ENCODE assay signal across 11 cellular contexts in genomic region chr18:75923169-75923568, GRCh38.
DNase-seq lines count a peak whose midpoint lies in the region; ATAC-seq and TF ChIP-seq lines count a peak whose summit lies in the region.
"Had no signal": no experiment of that assay in that cellular context is flagged by ENCODE, and none has a peak within 500 bp of the region (broad histone marks: within the 10 kb centered on the region; RNA-seq: fewer than 3 reads in every experiment).

No MANE protein-coding gene starts in this region.

- ATAC-seq in gastroesophageal sphincter, result peak; percentile 97
- no peak for ATAC-seq in GM21381 (IDR thresholded peaks at IDR 0.05; ENCODE audit: unreplicated experiment)

- H3K9me3 ChIP-seq in adipocyte (ENCODE audit: control insufficient read depth, low read length), result no peaks in the 10 kb centered on the region
- no peaks in the 10 kb centered on the region for H3K9me3 ChIP-seq in gastroesophageal sphincter
- no peaks in the 10 kb centered on the region for H3K9me3 ChIP-seq in prostate gland
- H3K9me3 ChIP-seq: stomach had no signal

- 8 to 24% methylated on average over 2 to 4 of the region's 4 CpGs for WGBS in gastroesophageal sphincter (ENCODE audit: low coverage in 1 of 2), 2 donors
- 5% methylated on average over 4 of the region's 4 CpGs for WGBS in prostate gland

- peak overlapping the region in 3 of 4 donors; percentile 46 to 63 (median 56) for H3K27ac ChIP-seq in gastroesophageal sphincter
- H3K27ac ChIP-seq in prostate gland, result no peak overlapping the region
- H3K27ac ChIP-seq: stomach had no signal

- DNase-seq in EH (ENCODE audit: low read depth) (peak; percentile 56), adipocyte (ENCODE audit: low read depth) (peak; percentile 16), prostate gland (ENCODE audit: low spot score) (peak; percentile 87), epidermal melanocyte (ENCODE audit: insufficient read length, low spot score) (no peak), DMS79 treated with DMSO at 0.1 percent for 48 hours (lab: John Stamatoyannopoulos, UW) (no peak), NCI-H526 treated with DMSO at 0.1 percent for 48 hours (lab: John Stamatoyannopoulos, UW) (no peak)
- DNase-seq: activated T-cell treated with anti-CD3 and anti-CD28 coated beads for 4 hours, stomach, T-helper 1 cell had no signal

- TF ChIP-seq POLR2A in gastroesophageal sphincter (IDR thresholded peaks at IDR 0.05) (no peak), prostate gland (IDR thresholded peaks at IDR 0.05) (no peak)

- H3K27me3 ChIP-seq in adipocyte (replicated peaks; ENCODE audit: control insufficient read depth, insufficient read depth, low read length), result peaks cover 15% of the 10 kb centered on the region
- no peaks in the 10 kb centered on the region for H3K27me3 ChIP-seq in gastroesophageal sphincter
- no peaks in the 10 kb centered on the region for H3K27me3 ChIP-seq in prostate gland (replicated peaks; ENCODE audit: insufficient read depth)
- H3K27me3 ChIP-seq: stomach had no signal

- H3K4me3 ChIP-seq in adipocyte (ENCODE audit: low read length), result no peak overlapping the region
- H3K4me3 ChIP-seq in gastroesophageal sphincter, result no peak overlapping the region
- no peak overlapping the region for H3K4me3 ChIP-seq in prostate gland
- H3K4me3 ChIP-seq: stomach had no signal

- H3K9ac ChIP-seq in adipocyte (ENCODE audit: low read length), result no peak overlapping the region

- H3K4me1 ChIP-seq in adipocyte (ENCODE audit: control insufficient read depth, insufficient read depth, low read length) (no peaks in the 10 kb centered on the region), gastroesophageal sphincter (peaks cover 0 to 15% (median 0%) of the 10 kb centered on the region in 3 donors), prostate gland (replicated peaks) (no peaks in the 10 kb centered on the region)

- no peaks in the 10 kb centered on the region for H3K36me3 ChIP-seq in adipocyte (ENCODE audit: control insufficient read depth, insufficient read depth, low read length, severe bottlenecking)
- H3K36me3 ChIP-seq in gastroesophageal sphincter, result no peaks in the 10 kb centered on the region
- H3K36me3 ChIP-seq in prostate gland, result no peaks in the 10 kb centered on the region
- H3K36me3 ChIP-seq: stomach had no signal

- intact Hi-C loops in prostate gland (cut with DNase I), result no loop called here

- no peak for TF ChIP-seq CTCF in gastroesophageal sphincter (IDR thresholded peaks at IDR 0.05)
- TF ChIP-seq CTCF in prostate gland (IDR thresholded peaks at IDR 0.05), result no peak

- no peak for TF ChIP-seq EP300 in gastroesophageal sphincter (IDR thresholded peaks at IDR 0.05)

Comparison
In these comparisons a context has a peak if more than half of its experiments do, and no peak if none do; other contexts are left out.
1. DNase-seq: peak in EH (single experiment), adipocyte (single experiment) and prostate gland (single experiment); none in epidermal melanocyte (single experiment), DMS79 treated with DMSO at 0.1 percent for 48 hours (single experiment) and NCI-H526 treated with DMSO at 0.1 percent for 48 hours (single experiment).
2. H3K27ac ChIP-seq: peak in gastroesophageal sphincter (3 of 4); none in prostate gland (0 of 2).